ENCODE assay signal across 19 cellular contexts in genomic region chr12:132043770-132044467, GRCh38.
DNase-seq lines count a peak whose midpoint lies in the region; ATAC-seq and TF ChIP-seq lines count a peak whose summit lies in the region.
"Had no signal": no experiment of that assay in that cellular context is flagged by ENCODE, and none has a peak within 500 bp of the region (broad histone marks: within the 10 kb centered on the region; RNA-seq: fewer than 3 reads in every experiment).

No MANE protein-coding gene starts in this region.

- ATAC-seq in activated T-cell treated with anti-CD3 and anti-CD28 coated beads, Interleukin-2, amount 50 U/mL, for 72 hours (replicated peaks in 1 of 2): no peak
- ATAC-seq in GM23338 (peak; percentile 30), memory B cell (ENCODE audit: low read depth) (no peak), upper lobe of left lung (ENCODE audit: low FRiP score in 2 of 2) (no peak)
- ATAC-seq: A549; CD8-positive, alpha-beta T cell had no signal

- CTCF ChIA-PET in A673 (lab: Charles Lee): no interaction called here

- H3K4me3 Mint-ChIP-seq in activated T-cell treated with anti-CD3 and anti-CD28 coated beads, Interleukin-2, amount 50 U/mL, for 72 hours: no peak overlapping the region
- H3K4me3 Mint-ChIP-seq in GM23338 (no peak overlapping the region), brain (no peak overlapping the region), memory B cell (no peak overlapping the region)
- H3K4me3 Mint-ChIP-seq: CD8-positive, alpha-beta T cell; HFFc6 had no signal

- TF ChIP-seq EP300 in upper lobe of left lung (IDR thresholded peaks at IDR 0.05): no peak

- no peak overlapping the region for H2AFZ ChIP-seq in GM23338
- H2AFZ ChIP-seq: GM23248 had no signal

- H3K4me3 ChIP-seq in GM23338: no peak overlapping the region
- no peak overlapping the region for H3K4me3 ChIP-seq in BE2C (ENCODE audit: low read depth, low read length)
- no peak overlapping the region for H3K4me3 ChIP-seq in A673 (ENCODE audit: low read depth, low read length, poor library complexity, severe bottlenecking)
- no peak overlapping the region for H3K4me3 ChIP-seq in upper lobe of left lung
- H3K4me3 ChIP-seq: A549; BLaER1 treated with 17β-estradiol and CSF1 and Interleukin-3, amounts not matched to agents 10 nM and 100 nM; GM23248 had no signal

- BruUV-seq in A673 (replicated peaks; lab: Mats Ljungman, UMichigan): no TSS peak

- H3K9me3 Mint-ChIP-seq in activated T-cell treated with anti-CD3 and anti-CD28 coated beads, Interleukin-2, amount 50 U/mL, for 72 hours: no peaks in the 10 kb centered on the region
- no peaks in the 10 kb centered on the region; the same call in 2 of the 3 replicates for H3K9me3 Mint-ChIP-seq in GM23338
- no peaks in the 10 kb centered on the region for H3K9me3 Mint-ChIP-seq in brain
- H3K9me3 Mint-ChIP-seq in memory B cell: no peaks in the 10 kb centered on the region
- H3K9me3 Mint-ChIP-seq: CD8-positive, alpha-beta T cell; HFFc6 had no signal

- H3K27me3 ChIP-seq in GM23338 (ENCODE audit: insufficient read depth) (no peaks in the 10 kb centered on the region), BE2C (no peaks in the 10 kb centered on the region), A673 (replicated peaks; ENCODE audit: insufficient read depth, low read depth, low read length, poor library complexity) (no peaks in the 10 kb centered on the region), upper lobe of left lung (no peaks in the 10 kb centered on the region)
- H3K27me3 ChIP-seq: BLaER1 treated with 17β-estradiol and CSF1 and Interleukin-3, amounts not matched to agents 10 nM and 100 nM had no signal

- WGBS in upper lobe of left lung, 2 donors: 86 to 92% methylated on average over 7 to 17 of the region's 17 CpGs

- TF ChIP-seq POLR2A in upper lobe of left lung (IDR thresholded peaks at IDR 0.05): no peak

- no peak for DNase-seq in activated T-cell treated with anti-CD3 and anti-CD28 coated beads, Interleukin-2, amount 50 U/mL, for 72 hours
- no peak for DNase-seq in activated T-cell treated with anti-CD3 and anti-CD28 coated beads, Interleukin-2, amount 50 U/mL, for 48 hours
- DNase-seq in GM23338 (ENCODE audit: low spot score) (no peak), memory B cell (ENCODE audit: low spot score in 2 of 2) (no peak), BE2C (no peak), A673 (ENCODE audit: low spot score) (no peak), upper lobe of left lung (no peak)
- DNase-seq: Calu3; CD8-positive, alpha-beta T cell; DMS79 treated with DMSO at 0.1 percent for 48 hours; GF-D8; GM23248; HCEC 1CT; HFFc6 had no signal

- no peak overlapping the region for H3K4me2 ChIP-seq in GM23338
- H3K4me2 ChIP-seq: A549 had no signal

- intact Hi-C loops in A673 (cut with micrococcal nuclease; ENCODE audit: unreplicated experiment): no loop called here

- no peaks in the 10 kb centered on the region for H3K9me3 ChIP-seq in BE2C
- no peaks in the 10 kb centered on the region for H3K9me3 ChIP-seq in A673 (ENCODE audit: low read depth, low read length, poor library complexity, severe bottlenecking)
- no peaks in the 10 kb centered on the region for H3K9me3 ChIP-seq in upper lobe of left lung
- H3K9me3 ChIP-seq: A549; BLaER1 treated with 17β-estradiol and CSF1 and Interleukin-3, amounts not matched to agents 10 nM and 100 nM had no signal

- peaks cover 2 to 16% of the 10 kb centered on the region in 2 donors for H3K36me3 Mint-ChIP-seq in activated T-cell treated with anti-CD3 and anti-CD28 coated beads, Interleukin-2, amount 50 U/mL, for 72 hours (ENCODE audit: insufficient read depth in 2 of 2)
- H3K36me3 Mint-ChIP-seq in GM23338 (ENCODE audit: low read depth) (peaks cover 71% of the 10 kb centered on the region), brain (peaks cover 79% of the 10 kb centered on the region), memory B cell (peaks cover 32% of the 10 kb centered on the region)

- POLR2A ChIA-PET in A673 (lab: Charles Lee; ENCODE audit: low non-redundant PET): no interaction called here

- no peaks in the 10 kb centered on the region for H3K27me3 Mint-ChIP-seq in activated T-cell treated with anti-CD3 and anti-CD28 coated beads, Interleukin-2, amount 50 U/mL, for 72 hours (ENCODE audit: low read depth)
- peaks cover 4% of the 10 kb centered on the region for H3K27me3 Mint-ChIP-seq in GM23338 (ENCODE audit: insufficient read depth, low read depth, poor library complexity)
- H3K27me3 Mint-ChIP-seq in brain: peaks cover 4% of the 10 kb centered on the region
- H3K27me3 Mint-ChIP-seq in memory B cell: no peaks in the 10 kb centered on the region

- H3K27ac Mint-ChIP-seq in activated T-cell treated with anti-CD3 and anti-CD28 coated beads, Interleukin-2, amount 50 U/mL, for 72 hours: peak overlapping the region; percentile 46
- H3K27ac Mint-ChIP-seq in GM23338: peak overlapping the region; percentile 42; the same call in 1 of the 2 replicates
- peak overlapping the region in 3 of 5 experiments; percentile 7 to 38 (median 29) for H3K27ac Mint-ChIP-seq in brain
- peak overlapping the region; percentile 50 for H3K27ac Mint-ChIP-seq in memory B cell
- H3K27ac Mint-ChIP-seq: CD8-positive, alpha-beta T cell; HFFc6 had no signal

- H3K36me3 ChIP-seq in GM23338 (ENCODE audit: insufficient read depth) (peaks cover 36% of the 10 kb centered on the region), BE2C (peaks cover 57% of the 10 kb centered on the region), A673 (ENCODE audit: insufficient read depth, low read length, poor library complexity, severe bottlenecking) (peaks cover 47% of the 10 kb centered on the region), upper lobe of left lung (peaks cover 29 to 88% (median 55%) of the 10 kb centered on the region in 4 donors)

- peaks cover 15% of the 10 kb centered on the region for H3K79me2 ChIP-seq in GM23338 (replicated peaks; ENCODE audit: insufficient read depth)

- peak overlapping the region; percentile 68; the same call in 1 of the 2 replicates for H3K27ac ChIP-seq in GM23338 (ENCODE audit: low read depth)
- H3K27ac ChIP-seq in A673 (ENCODE audit: low read depth, low read length, poor library complexity, severe bottlenecking): no peak overlapping the region
- no peak overlapping the region for H3K27ac ChIP-seq in upper lobe of left lung
- H3K27ac ChIP-seq: 22Rv1; A549; BLaER1 treated with 17β-estradiol and CSF1 and Interleukin-3, amounts not matched to agents 10 nM and 100 nM; GM23248; HL-60 had no signal

- no peaks in the 10 kb centered on the region for H3K4me1 Mint-ChIP-seq in activated T-cell treated with anti-CD3 and anti-CD28 coated beads, Interleukin-2, amount 50 U/mL, for 72 hours (ENCODE audit: low read depth)
- H3K4me1 Mint-ChIP-seq in GM23338 (peaks cover 38% of the 10 kb centered on the region), brain (peaks cover 6% of the 10 kb centered on the region), memory B cell (no peaks in the 10 kb centered on the region)

- H3F3A ChIP-seq in GM23338 (replicated peaks; ENCODE audit: low read depth): peaks cover 8% of the 10 kb centered on the region; the same call in 1 of the 2 replicates

- H3K4me1 ChIP-seq in GM23338 (ENCODE audit: insufficient read depth) (peaks cover 21% of the 10 kb centered on the region), BE2C (peaks cover 25% of the 10 kb centered on the region), A673 (ENCODE audit: insufficient read depth, low read length, poor library complexity, severe bottlenecking) (peaks cover 19% of the 10 kb centered on the region), upper lobe of left lung (no peaks in the 10 kb centered on the region)
- H3K4me1 ChIP-seq: A549 had no signal

- TF ChIP-seq CTCF in GM23338 (conservative IDR thresholded peaks at IDR 0.05; ENCODE audit: low read depth in 2 of 2) (no peak), brain (conservative IDR thresholded peaks at IDR 0.05) (no peak), BE2C (IDR thresholded peaks at IDR 0.05; ENCODE audit: low read depth, low read length) (no peak), A673 (conservative IDR thresholded peaks at IDR 0.05; ENCODE audit: low read depth, low read length) (no peak), upper lobe of left lung (IDR thresholded peaks at IDR 0.05) (no peak)

- no peaks in the 10 kb centered on the region for H3K9me2 ChIP-seq in GM23338 (ENCODE audit: insufficient read depth)

- H4K20me1 ChIP-seq in GM23338 (replicated peaks; ENCODE audit: insufficient read depth): no peaks in the 10 kb centered on the region

TF ChIP-seq in GM23338, 12 proteins besides CTCF, POLR2A, EP300 and RAD21 (continues in another document):
- TF ChIP-seq POLR2AphosphoS5 (IDR thresholded peaks at IDR 0.05; ENCODE audit: low read depth): no peak
- TF ChIP-seq ETS1 (IDR thresholded peaks at IDR 0.05): no peak
